In the genomic region with DNA sequence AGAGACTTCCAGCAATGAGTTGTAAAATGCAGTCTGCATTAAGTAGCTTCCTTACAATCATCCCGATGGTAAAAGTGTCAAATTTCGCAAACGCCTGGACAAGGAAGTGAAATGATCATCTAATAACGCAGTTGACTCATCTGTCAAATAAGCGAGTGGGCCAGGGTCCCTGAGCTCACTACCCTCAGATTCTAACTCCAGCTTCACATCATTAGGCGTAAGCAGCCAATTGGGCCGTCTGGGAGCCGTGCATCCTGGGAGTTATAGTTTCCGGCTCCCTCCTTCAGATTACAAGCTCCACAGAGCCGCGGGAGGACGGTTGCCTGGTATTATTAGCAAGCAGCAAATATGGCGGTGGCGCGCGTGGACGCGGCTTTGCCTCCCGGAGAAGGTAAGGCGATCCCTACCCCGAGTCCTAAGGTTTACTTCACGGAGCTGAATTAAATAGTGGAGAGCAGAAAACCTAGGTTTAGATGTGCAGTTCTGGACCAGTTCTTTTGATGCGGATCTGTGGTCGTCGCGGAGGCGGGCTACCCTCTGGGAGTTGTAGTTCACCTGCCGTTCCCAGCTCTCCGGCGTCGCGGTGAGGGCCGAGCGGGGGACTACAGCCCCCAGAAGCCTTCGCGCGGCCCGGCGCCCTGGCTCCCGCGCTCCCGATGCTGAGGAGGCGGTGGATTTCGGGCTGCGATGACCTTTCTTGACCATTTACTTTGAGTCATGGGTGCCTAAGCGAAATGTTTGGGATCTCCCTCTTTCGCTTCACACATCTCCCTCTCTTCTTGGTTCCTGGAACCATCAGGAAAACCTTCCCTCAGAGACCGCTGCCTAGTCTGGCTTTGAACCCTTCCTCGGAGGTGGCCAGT, we compare ENCODE assay signal across 1 cellular context.
TF ChIP-seq lines count a peak whose summit lies in the region.

A gene with protein sequence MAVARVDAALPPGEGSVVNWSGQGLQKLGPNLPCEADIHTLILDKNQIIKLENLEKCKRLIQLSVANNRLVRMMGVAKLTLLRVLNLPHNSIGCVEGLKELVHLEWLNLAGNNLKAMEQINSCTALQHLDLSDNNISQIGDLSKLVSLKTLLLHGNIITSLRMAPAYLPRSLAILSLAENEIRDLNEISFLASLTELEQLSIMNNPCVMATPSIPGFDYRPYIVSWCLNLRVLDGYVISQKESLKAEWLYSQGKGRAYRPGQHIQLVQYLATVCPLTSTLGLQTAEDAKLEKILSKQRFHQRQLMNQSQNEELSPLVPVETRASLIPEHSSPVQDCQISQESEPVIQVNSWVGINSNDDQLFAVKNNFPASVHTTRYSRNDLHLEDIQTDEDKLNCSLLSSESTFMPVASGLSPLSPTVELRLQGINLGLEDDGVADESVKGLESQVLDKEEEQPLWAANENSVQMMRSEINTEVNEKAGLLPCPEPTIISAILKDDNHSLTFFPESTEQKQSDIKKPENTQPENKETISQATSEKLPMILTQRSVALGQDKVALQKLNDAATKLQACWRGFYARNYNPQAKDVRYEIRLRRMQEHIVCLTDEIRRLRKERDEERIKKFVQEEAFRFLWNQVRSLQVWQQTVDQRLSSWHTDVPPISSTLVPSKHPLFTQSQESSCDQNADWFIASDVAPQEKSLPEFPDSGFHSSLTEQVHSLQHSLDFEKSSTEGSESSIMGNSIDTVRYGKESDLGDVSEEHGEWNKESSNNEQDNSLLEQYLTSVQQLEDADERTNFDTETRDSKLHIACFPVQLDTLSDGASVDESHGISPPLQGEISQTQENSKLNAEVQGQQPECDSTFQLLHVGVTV (plus strand): TSS at position 286 of the 863 bp plus-strand sequence. CDS start 63 bp downstream, at position 349.

TF ChIP-seq in H1, 55 proteins besides CTCF, POLR2A, EP300 and RAD21 (continues in another document):
- TF ChIP-seq, protein P1, sequence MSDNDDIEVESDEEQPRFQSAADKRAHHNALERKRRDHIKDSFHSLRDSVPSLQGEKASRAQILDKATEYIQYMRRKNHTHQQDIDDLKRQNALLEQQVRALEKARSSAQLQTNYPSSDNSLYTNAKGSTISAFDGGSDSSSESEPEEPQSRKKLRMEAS (IDR thresholded peaks at IDR 0.05): 0 out of 2 replicates have a peak, but pooled peaks have one; percentile 27
- TF ChIP-seq GTF2F1 (IDR thresholded peaks at IDR 0.05; ENCODE audit: borderline replicate concordance, low read depth, low read length) (no peak), NANOG (IDR thresholded peaks at IDR 0.05; ENCODE audit: insufficient read depth, low read depth, low read length, poor library complexity, severe bottlenecking) (no peak), MAFK (IDR thresholded peaks at IDR 0.05; ENCODE audit: low read depth, low read length) (no peak), SP1 (IDR thresholded peaks at IDR 0.05; ENCODE audit: low read depth, low read length) (no peak), HDAC2 (IDR thresholded peaks at IDR 0.05; ENCODE audit: borderline replicate concordance in 1 of 2, low read depth in 2 of 2, low read length in 2 of 2) (0 out of 4 replicates have a peak, but pooled peaks have one; percentile 22 to 27), CEBPB (IDR thresholded peaks at IDR 0.05; ENCODE audit: low read depth, low read length) (no peak), JUND (IDR thresholded peaks at IDR 0.05; ENCODE audit: low read length) (no peak), RBBP5 (IDR thresholded peaks at IDR 0.05; ENCODE audit: borderline replicate concordance, low read depth, low read length) (peak; percentile 48; the same call in 1 of the 2 replicates), HDAC6 (IDR thresholded peaks at IDR 0.05; ENCODE audit: low read depth, low read length) (no peak), CHD1 (IDR thresholded peaks at IDR 0.05; ENCODE audit: low read depth, low read length) (no peak), CBX5 (IDR thresholded peaks at IDR 0.05; ENCODE audit: low read depth, low read length) (no peak), KDM4A (IDR thresholded peaks at IDR 0.05; ENCODE audit: low read depth, low read length, severe bottlenecking) (no peak), PHF8 (conservative IDR thresholded peaks at IDR 0.05; ENCODE audit: low read depth, low read length) (peak; percentile 33), SAP30 (IDR thresholded peaks at IDR 0.05; ENCODE audit: insufficient read depth, insufficient replicate concordance, low read length) (peak; percentile 23), ATF3 (IDR thresholded peaks at IDR 0.05; ENCODE audit: insufficient read depth, low read depth, low read length) (0 out of 2 replicates have a peak, but pooled peaks have one; percentile 26), SIRT6 (IDR thresholded peaks at IDR 0.05; ENCODE audit: low read length) (no peak), SP4 (IDR thresholded peaks at IDR 0.05; ENCODE audit: low read length) (no peak), KDM1A (IDR thresholded peaks at IDR 0.05; ENCODE audit: borderline replicate concordance, low read length) (no peak), CHD2 (IDR thresholded peaks at IDR 0.05; ENCODE audit: low read length) (no peak), TCF12 (IDR thresholded peaks at IDR 0.05; ENCODE audit: low read depth, low read length) (no peak), USF2 (IDR thresholded peaks at IDR 0.05; ENCODE audit: low read length) (no peak), GABPA (IDR thresholded peaks at IDR 0.05; ENCODE audit: borderline replicate concordance, insufficient read depth, low read length) (no peak), SUZ12 (IDR thresholded peaks at IDR 0.05; ENCODE audit: low read length) (no peak), SRF (IDR thresholded peaks at IDR 0.05; ENCODE audit: low read depth, low read length) (no peak), POLR2AphosphoS5 (IDR thresholded peaks at IDR 0.05; ENCODE audit: low read depth, low read length) (peak; percentile 44), TBP (IDR thresholded peaks at IDR 0.05; ENCODE audit: low read depth, low read length) (no peak; the same call in 1 of the 2 replicates), TAF7 (optimal IDR thresholded peaks at IDR 0.05; ENCODE audit: borderline replicate concordance, low read depth, low read length) (peak; percentile 21), TAF1 (IDR thresholded peaks at IDR 0.05; ENCODE audit: low read depth, low read length) (peak; percentile 64; the same call in 1 of the 2 replicates), ZNF274 (IDR thresholded peaks at IDR 0.05; ENCODE audit: borderline replicate concordance, extremely low read depth, low read length) (no peak), CREB1 (IDR thresholded peaks at IDR 0.05) (no peak; the same call in 1 of the 2 replicates), FOSL1 (IDR thresholded peaks at IDR 0.05; ENCODE audit: insufficient read depth, low read depth, low read length) (no peak), BACH1 (IDR thresholded peaks at IDR 0.05; ENCODE audit: low read length) (no peak), JUN (IDR thresholded peaks at IDR 0.05; ENCODE audit: low read depth, low read length) (no peak), ASH2L (IDR thresholded peaks at IDR 0.05; ENCODE audit: low read length) (peak; percentile 91), KDM5A (IDR thresholded peaks at IDR 0.05; ENCODE audit: low read length) (peak; percentile 48; the same call in 1 of the 2 replicates), RFX5 (IDR thresholded peaks at IDR 0.05; ENCODE audit: borderline replicate concordance, low read depth, low read length) (no peak), YY1 (IDR thresholded peaks at IDR 0.05; ENCODE audit: low read depth, low read length) (peak; percentile 87; the same call in 1 of the 2 replicates), BCL11A (IDR thresholded peaks at IDR 0.05; ENCODE audit: low read depth in 2 of 2, low read length in 2 of 2) (no peak), EZH2 (IDR thresholded peaks at IDR 0.05; ENCODE audit: low read depth, low read length, severe bottlenecking) (no peak), BRCA1 (IDR thresholded peaks at IDR 0.05; ENCODE audit: low read depth, low read length) (no peak), NRF1 (IDR thresholded peaks at IDR 0.05; ENCODE audit: low read depth, low read length) (no peak)
- TF ChIP-seq, protein P2, sequence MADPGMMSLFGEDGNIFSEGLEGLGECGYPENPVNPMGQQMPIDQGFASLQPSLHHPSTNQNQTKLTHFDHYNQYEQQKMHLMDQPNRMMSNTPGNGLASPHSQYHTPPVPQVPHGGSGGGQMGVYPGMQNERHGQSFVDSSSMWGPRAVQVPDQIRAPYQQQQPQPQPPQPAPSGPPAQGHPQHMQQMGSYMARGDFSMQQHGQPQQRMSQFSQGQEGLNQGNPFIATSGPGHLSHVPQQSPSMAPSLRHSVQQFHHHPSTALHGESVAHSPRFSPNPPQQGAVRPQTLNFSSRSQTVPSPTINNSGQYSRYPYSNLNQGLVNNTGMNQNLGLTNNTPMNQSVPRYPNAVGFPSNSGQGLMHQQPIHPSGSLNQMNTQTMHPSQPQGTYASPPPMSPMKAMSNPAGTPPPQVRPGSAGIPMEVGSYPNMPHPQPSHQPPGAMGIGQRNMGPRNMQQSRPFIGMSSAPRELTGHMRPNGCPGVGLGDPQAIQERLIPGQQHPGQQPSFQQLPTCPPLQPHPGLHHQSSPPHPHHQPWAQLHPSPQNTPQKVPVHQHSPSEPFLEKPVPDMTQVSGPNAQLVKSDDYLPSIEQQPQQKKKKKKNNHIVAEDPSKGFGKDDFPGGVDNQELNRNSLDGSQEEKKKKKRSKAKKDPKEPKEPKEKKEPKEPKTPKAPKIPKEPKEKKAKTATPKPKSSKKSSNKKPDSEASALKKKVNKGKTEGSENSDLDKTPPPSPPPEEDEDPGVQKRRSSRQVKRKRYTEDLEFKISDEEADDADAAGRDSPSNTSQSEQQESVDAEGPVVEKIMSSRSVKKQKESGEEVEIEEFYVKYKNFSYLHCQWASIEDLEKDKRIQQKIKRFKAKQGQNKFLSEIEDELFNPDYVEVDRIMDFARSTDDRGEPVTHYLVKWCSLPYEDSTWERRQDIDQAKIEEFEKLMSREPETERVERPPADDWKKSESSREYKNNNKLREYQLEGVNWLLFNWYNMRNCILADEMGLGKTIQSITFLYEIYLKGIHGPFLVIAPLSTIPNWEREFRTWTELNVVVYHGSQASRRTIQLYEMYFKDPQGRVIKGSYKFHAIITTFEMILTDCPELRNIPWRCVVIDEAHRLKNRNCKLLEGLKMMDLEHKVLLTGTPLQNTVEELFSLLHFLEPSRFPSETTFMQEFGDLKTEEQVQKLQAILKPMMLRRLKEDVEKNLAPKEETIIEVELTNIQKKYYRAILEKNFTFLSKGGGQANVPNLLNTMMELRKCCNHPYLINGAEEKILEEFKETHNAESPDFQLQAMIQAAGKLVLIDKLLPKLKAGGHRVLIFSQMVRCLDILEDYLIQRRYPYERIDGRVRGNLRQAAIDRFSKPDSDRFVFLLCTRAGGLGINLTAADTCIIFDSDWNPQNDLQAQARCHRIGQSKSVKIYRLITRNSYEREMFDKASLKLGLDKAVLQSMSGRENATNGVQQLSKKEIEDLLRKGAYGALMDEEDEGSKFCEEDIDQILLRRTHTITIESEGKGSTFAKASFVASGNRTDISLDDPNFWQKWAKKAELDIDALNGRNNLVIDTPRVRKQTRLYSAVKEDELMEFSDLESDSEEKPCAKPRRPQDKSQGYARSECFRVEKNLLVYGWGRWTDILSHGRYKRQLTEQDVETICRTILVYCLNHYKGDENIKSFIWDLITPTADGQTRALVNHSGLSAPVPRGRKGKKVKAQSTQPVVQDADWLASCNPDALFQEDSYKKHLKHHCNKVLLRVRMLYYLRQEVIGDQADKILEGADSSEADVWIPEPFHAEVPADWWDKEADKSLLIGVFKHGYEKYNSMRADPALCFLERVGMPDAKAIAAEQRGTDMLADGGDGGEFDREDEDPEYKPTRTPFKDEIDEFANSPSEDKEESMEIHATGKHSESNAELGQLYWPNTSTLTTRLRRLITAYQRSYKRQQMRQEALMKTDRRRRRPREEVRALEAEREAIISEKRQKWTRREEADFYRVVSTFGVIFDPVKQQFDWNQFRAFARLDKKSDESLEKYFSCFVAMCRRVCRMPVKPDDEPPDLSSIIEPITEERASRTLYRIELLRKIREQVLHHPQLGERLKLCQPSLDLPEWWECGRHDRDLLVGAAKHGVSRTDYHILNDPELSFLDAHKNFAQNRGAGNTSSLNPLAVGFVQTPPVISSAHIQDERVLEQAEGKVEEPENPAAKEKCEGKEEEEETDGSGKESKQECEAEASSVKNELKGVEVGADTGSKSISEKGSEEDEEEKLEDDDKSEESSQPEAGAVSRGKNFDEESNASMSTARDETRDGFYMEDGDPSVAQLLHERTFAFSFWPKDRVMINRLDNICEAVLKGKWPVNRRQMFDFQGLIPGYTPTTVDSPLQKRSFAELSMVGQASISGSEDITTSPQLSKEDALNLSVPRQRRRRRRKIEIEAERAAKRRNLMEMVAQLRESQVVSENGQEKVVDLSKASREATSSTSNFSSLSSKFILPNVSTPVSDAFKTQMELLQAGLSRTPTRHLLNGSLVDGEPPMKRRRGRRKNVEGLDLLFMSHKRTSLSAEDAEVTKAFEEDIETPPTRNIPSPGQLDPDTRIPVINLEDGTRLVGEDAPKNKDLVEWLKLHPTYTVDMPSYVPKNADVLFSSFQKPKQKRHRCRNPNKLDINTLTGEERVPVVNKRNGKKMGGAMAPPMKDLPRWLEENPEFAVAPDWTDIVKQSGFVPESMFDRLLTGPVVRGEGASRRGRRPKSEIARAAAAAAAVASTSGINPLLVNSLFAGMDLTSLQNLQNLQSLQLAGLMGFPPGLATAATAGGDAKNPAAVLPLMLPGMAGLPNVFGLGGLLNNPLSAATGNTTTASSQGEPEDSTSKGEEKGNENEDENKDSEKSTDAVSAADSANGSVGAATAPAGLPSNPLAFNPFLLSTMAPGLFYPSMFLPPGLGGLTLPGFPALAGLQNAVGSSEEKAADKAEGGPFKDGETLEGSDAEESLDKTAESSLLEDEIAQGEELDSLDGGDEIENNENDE (IDR thresholded peaks at IDR 0.05; ENCODE audit: insufficient replicate concordance, low read length): no peak
- TF ChIP-seq, protein P3, sequence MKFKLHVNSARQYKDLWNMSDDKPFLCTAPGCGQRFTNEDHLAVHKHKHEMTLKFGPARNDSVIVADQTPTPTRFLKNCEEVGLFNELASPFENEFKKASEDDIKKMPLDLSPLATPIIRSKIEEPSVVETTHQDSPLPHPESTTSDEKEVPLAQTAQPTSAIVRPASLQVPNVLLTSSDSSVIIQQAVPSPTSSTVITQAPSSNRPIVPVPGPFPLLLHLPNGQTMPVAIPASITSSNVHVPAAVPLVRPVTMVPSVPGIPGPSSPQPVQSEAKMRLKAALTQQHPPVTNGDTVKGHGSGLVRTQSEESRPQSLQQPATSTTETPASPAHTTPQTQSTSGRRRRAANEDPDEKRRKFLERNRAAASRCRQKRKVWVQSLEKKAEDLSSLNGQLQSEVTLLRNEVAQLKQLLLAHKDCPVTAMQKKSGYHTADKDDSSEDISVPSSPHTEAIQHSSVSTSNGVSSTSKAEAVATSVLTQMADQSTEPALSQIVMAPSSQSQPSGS (IDR thresholded peaks at IDR 0.05; ENCODE audit: low read length): no peak
- TF ChIP-seq, protein P4, sequence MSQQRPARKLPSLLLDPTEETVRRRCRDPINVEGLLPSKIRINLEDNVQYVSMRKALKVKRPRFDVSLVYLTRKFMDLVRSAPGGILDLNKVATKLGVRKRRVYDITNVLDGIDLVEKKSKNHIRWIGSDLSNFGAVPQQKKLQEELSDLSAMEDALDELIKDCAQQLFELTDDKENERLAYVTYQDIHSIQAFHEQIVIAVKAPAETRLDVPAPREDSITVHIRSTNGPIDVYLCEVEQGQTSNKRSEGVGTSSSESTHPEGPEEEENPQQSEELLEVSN (IDR thresholded peaks at IDR 0.05): no peak
